In the genomic region with DNA sequence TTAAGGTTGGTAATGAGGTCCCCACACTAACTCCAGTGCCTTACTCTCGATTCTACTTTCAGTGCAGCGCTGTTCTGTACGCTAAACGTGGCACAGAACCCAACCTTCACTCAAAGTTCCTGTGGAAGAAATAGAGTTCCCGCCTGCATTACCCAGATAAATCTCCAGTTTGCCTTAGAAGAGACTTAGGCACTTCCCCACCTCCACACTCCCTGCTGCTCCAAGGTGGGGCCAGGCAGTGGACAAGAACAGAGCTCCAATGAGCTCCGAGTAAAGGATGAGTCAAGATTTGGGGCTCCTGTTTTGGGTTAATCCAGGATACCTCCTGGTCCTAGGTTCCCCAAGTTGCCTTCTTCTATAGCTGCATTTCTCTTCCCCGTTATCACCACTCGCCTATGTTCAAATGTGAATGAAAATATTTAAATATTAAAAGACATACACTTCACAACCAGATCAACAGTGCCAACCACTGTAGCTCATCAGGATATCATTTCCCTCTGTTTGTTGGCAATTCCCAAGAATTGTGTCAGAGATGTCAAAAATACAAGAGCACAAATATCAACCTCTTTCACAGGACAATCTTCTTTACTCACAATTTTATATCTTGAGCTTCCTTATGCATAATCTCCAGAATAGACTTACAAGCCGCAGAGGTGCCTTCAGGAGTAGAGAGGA, we compare ENCODE assay signal across 1 cellular context.
TF ChIP-seq lines count a peak whose summit lies in the region.

No MANE protein-coding gene starts in this region.

TF ChIP-seq in K562, 482 proteins besides CTCF, POLR2A, EP300 and RAD21 (continued from another document and continues in another):
- TF ChIP-seq, protein P1, sequence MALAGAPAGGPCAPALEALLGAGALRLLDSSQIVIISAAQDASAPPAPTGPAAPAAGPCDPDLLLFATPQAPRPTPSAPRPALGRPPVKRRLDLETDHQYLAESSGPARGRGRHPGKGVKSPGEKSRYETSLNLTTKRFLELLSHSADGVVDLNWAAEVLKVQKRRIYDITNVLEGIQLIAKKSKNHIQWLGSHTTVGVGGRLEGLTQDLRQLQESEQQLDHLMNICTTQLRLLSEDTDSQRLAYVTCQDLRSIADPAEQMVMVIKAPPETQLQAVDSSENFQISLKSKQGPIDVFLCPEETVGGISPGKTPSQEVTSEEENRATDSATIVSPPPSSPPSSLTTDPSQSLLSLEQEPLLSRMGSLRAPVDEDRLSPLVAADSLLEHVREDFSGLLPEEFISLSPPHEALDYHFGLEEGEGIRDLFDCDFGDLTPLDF (CRISPR knock-in tag; IDR thresholded peaks at IDR 0.05) = no peak
- TF ChIP-seq TOE1 (IDR thresholded peaks at IDR 0.05; ENCODE audit: borderline replicate concordance) (no peak), TOE1 (CRISPR knock-in tag; IDR thresholded peaks at IDR 0.05; ENCODE audit: borderline replicate concordance, low read depth) (no peak), ZNF140 (CRISPR knock-in tag; IDR thresholded peaks at IDR 0.05) (no peak), CEBPB (tag; IDR thresholded peaks at IDR 0.05) (no peak), ZNF668 (CRISPR knock-in tag; IDR thresholded peaks at IDR 0.05) (no peak), ZNF707 (CRISPR knock-in tag; conservative IDR thresholded peaks at IDR 0.05) (no peak), ZSCAN32 (CRISPR knock-in tag; IDR thresholded peaks at IDR 0.05) (no peak), RNF2 (IDR thresholded peaks at IDR 0.05) (no peak), THRAP3 (IDR thresholded peaks at IDR 0.05; ENCODE audit: borderline replicate concordance) (no peak), ETV5 (CRISPR knock-in tag; IDR thresholded peaks at IDR 0.05; ENCODE audit: low read depth) (no peak), TARDBP (IDR thresholded peaks at IDR 0.05) (no peak), PHB (CRISPR knock-in tag; IDR thresholded peaks at IDR 0.05) (no peak), RBM17 (IDR thresholded peaks at IDR 0.05; ENCODE audit: borderline replicate concordance, low read depth, low read length) (no peak), DPF2 (IDR thresholded peaks at IDR 0.05) (no peak), SIX5 (IDR thresholded peaks at IDR 0.05; ENCODE audit: borderline replicate concordance in 1 of 2, insufficient read depth in 1 of 2, low read depth in 1 of 2, low read length in 2 of 2) (no peak)
- TF ChIP-seq, protein P2, sequence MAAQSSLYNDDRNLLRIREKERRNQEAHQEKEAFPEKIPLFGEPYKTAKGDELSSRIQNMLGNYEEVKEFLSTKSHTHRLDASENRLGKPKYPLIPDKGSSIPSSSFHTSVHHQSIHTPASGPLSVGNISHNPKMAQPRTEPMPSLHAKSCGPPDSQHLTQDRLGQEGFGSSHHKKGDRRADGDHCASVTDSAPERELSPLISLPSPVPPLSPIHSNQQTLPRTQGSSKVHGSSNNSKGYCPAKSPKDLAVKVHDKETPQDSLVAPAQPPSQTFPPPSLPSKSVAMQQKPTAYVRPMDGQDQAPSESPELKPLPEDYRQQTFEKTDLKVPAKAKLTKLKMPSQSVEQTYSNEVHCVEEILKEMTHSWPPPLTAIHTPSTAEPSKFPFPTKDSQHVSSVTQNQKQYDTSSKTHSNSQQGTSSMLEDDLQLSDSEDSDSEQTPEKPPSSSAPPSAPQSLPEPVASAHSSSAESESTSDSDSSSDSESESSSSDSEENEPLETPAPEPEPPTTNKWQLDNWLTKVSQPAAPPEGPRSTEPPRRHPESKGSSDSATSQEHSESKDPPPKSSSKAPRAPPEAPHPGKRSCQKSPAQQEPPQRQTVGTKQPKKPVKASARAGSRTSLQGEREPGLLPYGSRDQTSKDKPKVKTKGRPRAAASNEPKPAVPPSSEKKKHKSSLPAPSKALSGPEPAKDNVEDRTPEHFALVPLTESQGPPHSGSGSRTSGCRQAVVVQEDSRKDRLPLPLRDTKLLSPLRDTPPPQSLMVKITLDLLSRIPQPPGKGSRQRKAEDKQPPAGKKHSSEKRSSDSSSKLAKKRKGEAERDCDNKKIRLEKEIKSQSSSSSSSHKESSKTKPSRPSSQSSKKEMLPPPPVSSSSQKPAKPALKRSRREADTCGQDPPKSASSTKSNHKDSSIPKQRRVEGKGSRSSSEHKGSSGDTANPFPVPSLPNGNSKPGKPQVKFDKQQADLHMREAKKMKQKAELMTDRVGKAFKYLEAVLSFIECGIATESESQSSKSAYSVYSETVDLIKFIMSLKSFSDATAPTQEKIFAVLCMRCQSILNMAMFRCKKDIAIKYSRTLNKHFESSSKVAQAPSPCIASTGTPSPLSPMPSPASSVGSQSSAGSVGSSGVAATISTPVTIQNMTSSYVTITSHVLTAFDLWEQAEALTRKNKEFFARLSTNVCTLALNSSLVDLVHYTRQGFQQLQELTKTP (IDR thresholded peaks at IDR 0.05; ENCODE audit: low read depth in 1 of 2, partially characterized antibody in 2 of 2) = no peak
- TF ChIP-seq, protein P3, sequence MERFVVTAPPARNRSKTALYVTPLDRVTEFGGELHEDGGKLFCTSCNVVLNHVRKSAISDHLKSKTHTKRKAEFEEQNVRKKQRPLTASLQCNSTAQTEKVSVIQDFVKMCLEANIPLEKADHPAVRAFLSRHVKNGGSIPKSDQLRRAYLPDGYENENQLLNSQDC (CRISPR knock-in tag; IDR thresholded peaks at IDR 0.05) = no peak
- TF ChIP-seq, protein P4, sequence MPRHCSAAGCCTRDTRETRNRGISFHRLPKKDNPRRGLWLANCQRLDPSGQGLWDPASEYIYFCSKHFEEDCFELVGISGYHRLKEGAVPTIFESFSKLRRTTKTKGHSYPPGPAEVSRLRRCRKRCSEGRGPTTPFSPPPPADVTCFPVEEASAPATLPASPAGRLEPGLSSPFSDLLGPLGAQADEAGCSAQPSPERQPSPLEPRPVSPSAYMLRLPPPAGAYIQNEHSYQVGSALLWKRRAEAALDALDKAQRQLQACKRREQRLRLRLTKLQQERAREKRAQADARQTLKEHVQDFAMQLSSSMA (CRISPR knock-in tag; IDR thresholded peaks at IDR 0.05) = no peak
- TF ChIP-seq, protein P5, sequence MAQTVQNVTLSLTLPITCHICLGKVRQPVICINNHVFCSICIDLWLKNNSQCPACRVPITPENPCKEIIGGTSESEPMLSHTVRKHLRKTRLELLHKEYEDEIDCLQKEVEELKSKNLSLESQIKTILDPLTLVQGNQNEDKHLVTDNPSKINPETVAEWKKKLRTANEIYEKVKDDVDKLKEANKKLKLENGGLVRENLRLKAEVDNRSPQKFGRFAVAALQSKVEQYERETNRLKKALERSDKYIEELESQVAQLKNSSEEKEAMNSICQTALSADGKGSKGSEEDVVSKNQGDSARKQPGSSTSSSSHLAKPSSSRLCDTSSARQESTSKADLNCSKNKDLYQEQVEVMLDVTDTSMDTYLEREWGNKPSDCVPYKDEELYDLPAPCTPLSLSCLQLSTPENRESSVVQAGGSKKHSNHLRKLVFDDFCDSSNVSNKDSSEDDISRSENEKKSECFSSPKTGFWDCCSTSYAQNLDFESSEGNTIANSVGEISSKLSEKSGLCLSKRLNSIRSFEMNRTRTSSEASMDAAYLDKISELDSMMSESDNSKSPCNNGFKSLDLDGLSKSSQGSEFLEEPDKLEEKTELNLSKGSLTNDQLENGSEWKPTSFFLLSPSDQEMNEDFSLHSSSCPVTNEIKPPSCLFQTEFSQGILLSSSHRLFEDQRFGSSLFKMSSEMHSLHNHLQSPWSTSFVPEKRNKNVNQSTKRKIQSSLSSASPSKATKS (CRISPR knock-in tag; IDR thresholded peaks at IDR 0.05) = no peak
- TF ChIP-seq, protein P6, sequence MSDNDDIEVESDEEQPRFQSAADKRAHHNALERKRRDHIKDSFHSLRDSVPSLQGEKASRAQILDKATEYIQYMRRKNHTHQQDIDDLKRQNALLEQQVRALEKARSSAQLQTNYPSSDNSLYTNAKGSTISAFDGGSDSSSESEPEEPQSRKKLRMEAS (CRISPR knock-in tag; IDR thresholded peaks at IDR 0.05) = no peak
- TF ChIP-seq, protein P7, sequence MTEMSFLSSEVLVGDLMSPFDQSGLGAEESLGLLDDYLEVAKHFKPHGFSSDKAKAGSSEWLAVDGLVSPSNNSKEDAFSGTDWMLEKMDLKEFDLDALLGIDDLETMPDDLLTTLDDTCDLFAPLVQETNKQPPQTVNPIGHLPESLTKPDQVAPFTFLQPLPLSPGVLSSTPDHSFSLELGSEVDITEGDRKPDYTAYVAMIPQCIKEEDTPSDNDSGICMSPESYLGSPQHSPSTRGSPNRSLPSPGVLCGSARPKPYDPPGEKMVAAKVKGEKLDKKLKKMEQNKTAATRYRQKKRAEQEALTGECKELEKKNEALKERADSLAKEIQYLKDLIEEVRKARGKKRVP (CRISPR knock-in tag; IDR thresholded peaks at IDR 0.05) = no peak
- TF ChIP-seq, protein P8, sequence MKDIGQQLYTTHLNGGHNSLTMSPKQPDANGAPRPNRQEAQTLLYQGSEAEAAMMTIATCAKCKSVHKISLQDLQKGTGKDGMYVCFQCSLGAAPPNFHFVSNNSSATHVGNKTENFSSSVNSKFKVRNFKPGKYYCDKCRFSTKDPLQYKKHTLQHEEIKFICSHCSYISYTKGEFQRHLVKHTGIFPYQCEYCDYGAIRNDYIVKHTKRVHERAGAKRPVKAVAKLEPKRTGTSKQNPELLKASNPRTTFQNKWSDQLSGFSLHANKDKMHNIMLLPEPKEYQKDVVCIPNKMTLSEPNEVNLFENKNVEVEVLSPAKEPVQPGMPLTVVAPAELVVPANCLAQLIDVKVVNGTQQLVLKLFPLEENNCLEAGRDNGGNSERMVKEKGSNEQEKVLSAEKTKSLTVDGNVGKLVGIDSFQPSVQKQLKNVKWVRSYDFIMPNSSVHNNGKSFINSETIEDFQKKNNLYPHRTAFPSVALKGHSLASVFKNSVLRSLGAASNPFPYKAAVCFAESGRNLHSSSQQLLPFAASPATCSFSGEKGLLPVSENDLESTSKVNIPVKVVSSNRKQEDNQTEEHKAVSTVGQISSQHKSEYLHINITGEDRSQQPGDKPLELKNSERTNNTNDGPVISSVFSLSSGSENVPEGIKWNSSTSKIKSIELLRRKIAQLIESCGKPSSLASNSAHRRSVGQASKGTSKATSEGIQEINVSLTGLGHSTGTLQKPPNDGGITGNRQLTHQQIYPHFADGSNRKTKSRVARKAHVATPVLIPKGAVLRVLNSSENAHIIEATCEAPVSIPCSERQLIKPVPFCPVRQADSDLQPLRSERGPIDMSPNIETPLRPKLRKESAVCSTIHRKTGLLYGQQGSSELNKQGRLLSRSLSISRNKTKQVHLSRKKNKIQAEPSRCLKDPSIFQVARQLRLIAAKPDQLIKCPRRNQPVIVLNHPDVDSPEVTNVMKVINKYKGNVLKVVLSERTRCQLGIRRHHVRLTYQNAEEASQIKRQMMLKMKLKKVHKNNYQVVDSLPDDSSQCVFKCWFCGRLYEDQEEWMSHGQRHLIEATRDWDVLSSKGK (CRISPR knock-in tag; IDR thresholded peaks at IDR 0.05) = no peak
- TF ChIP-seq, protein P9, sequence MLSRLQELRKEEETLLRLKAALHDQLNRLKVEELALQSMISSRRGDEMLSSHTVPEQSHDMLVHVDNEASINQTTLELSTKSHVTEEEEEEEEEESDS (CRISPR knock-in tag; IDR thresholded peaks at IDR 0.05) = no peak
- TF ChIP-seq, protein P10, sequence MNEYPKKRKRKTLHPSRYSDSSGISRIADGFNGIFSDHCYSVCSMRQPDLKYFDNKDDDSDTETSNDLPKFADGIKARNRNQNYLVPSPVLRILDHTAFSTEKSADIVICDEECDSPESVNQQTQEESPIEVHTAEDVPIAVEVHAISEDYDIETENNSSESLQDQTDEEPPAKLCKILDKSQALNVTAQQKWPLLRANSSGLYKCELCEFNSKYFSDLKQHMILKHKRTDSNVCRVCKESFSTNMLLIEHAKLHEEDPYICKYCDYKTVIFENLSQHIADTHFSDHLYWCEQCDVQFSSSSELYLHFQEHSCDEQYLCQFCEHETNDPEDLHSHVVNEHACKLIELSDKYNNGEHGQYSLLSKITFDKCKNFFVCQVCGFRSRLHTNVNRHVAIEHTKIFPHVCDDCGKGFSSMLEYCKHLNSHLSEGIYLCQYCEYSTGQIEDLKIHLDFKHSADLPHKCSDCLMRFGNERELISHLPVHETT (CRISPR knock-in tag; conservative IDR thresholded peaks at IDR 0.05 in 1 of 2, IDR thresholded peaks at IDR 0.05 in 1 of 2) = 0 out of 4 replicates have a peak, but pooled peaks of 1 of the 2 experiments have one; percentile 4
- TF ChIP-seq, protein P11, sequence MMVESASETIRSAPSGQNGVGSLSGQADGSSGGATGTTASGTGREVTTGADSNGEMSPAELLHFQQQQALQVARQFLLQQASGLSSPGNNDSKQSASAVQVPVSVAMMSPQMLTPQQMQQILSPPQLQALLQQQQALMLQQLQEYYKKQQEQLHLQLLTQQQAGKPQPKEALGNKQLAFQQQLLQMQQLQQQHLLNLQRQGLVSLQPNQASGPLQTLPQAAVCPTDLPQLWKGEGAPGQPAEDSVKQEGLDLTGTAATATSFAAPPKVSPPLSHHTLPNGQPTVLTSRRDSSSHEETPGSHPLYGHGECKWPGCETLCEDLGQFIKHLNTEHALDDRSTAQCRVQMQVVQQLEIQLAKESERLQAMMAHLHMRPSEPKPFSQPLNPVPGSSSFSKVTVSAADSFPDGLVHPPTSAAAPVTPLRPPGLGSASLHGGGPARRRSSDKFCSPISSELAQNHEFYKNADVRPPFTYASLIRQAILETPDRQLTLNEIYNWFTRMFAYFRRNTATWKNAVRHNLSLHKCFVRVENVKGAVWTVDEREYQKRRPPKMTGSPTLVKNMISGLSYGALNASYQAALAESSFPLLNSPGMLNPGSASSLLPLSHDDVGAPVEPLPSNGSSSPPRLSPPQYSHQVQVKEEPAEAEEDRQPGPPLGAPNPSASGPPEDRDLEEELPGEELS (CRISPR knock-in tag; IDR thresholded peaks at IDR 0.05; ENCODE audit: borderline replicate concordance) = no peak
- TF ChIP-seq, protein P12, sequence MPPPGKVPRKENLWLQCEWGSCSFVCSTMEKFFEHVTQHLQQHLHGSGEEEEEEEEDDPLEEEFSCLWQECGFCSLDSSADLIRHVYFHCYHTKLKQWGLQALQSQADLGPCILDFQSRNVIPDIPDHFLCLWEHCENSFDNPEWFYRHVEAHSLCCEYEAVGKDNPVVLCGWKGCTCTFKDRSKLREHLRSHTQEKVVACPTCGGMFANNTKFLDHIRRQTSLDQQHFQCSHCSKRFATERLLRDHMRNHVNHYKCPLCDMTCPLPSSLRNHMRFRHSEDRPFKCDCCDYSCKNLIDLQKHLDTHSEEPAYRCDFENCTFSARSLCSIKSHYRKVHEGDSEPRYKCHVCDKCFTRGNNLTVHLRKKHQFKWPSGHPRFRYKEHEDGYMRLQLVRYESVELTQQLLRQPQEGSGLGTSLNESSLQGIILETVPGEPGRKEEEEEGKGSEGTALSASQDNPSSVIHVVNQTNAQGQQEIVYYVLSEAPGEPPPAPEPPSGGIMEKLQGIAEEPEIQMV (tag; conservative IDR thresholded peaks at IDR 0.05; ENCODE audit: low read depth) = no peak
